Comparison of ENCODE assay signal across 18 cellular contexts in genomic region chr11:96384156-96384555, GRCh38. TPM values are rescaled to one million over a fixed set of nuclear protein-coding genes. Genes with fewer than 3 reads are reported as not detected.
DNase-seq lines count a peak whose midpoint lies in the region; ATAC-seq and TF ChIP-seq lines count a peak whose summit lies in the region.
"Had no signal": no experiment of that assay in that cellular context is flagged by ENCODE, and none has a peak within 500 bp of the region (broad histone marks: within the 10 kb centered on the region; RNA-seq: fewer than 3 reads in every experiment).

No MANE protein-coding gene starts in this region.

- H3K36me3 ChIP-seq in CD8-positive, alpha-beta T cell (ENCODE audit: insufficient read depth, low read length): peaks cover 10% of the 10 kb centered on the region
- H3K36me3 ChIP-seq: right atrium auricular region had no signal

- peak overlapping the region; percentile 69 for H3K27ac Mint-ChIP-seq in CD8-positive, alpha-beta T cell
- H3K27ac Mint-ChIP-seq: WTC11 had no signal

- H3K4me3 Mint-ChIP-seq in CD8-positive, alpha-beta T cell: peak overlapping the region; percentile 20
- H3K4me3 Mint-ChIP-seq: WTC11 had no signal

- H3K4me1 ChIP-seq in CD8-positive, alpha-beta T cell (ENCODE audit: insufficient read depth, low read length): peaks cover 12% of the 10 kb centered on the region

- peak; percentile 14 to 39 for DNase-seq in NCI-H2081 (lab: John Stamatoyannopoulos, UW)
- no peak for DNase-seq in NCI-H2081 treated with DMSO at 0.1 percent for 48 hours (lab: John Stamatoyannopoulos, UW)
- DNase-seq in CD8-positive, alpha-beta T cell: no peak
- DNase-seq in NCI-H1436 treated with DMSO at 0.1 percent for 48 hours (lab: John Stamatoyannopoulos, UW): peak; percentile 6
- peak; percentile 66 for DNase-seq in SHP77 treated with DMSO at 0.1 percent for 48 hours (lab: John Stamatoyannopoulos, UW)
- no peak for DNase-seq in erythroblast (lab: John Stamatoyannopoulos, UW)
- DNase-seq in GM13977 (ENCODE audit: low spot score): no peak
- DNase-seq in SIG-M5 treated with dmso at 0.1 percent for 504 hours (lab: John Stamatoyannopoulos, UW; ENCODE audit: unreplicated experiment): no peak
- DNase-seq: dermis blood vessel endothelial cell, KG1, NCI-H2171 had no signal

- in situ Hi-C loops in GM13977 (cut with MboI; ENCODE audit: low pct_unique_long_range_greater_than_20kb, low sequenced_read_pairs, unreplicated experiment): loop anchor here (25.0 kb wide), 1 partner anchor 547 kb away; no protein-coding TSS in a partner anchor

- POLR2A ChIA-PET in CD8-positive, alpha-beta T cell (lab: Charles Lee): no interaction called here

- no peaks in the 10 kb centered on the region for H3K9me3 ChIP-seq in CD8-positive, alpha-beta T cell (ENCODE audit: low read length)
- H3K9me3 ChIP-seq: esophagus muscularis mucosa, neutrophil, right atrium auricular region had no signal

- no peaks in the 10 kb centered on the region for H3K9me3 Mint-ChIP-seq in CD8-positive, alpha-beta T cell
- H3K9me3 Mint-ChIP-seq: WTC11 had no signal

- no peak overlapping the region for H3K4me3 ChIP-seq in CD8-positive, alpha-beta T cell (ENCODE audit: low read depth, low read length)
- H3K4me3 ChIP-seq: esophagus muscularis mucosa, right atrium auricular region, SK-N-MC had no signal

- CTCF ChIA-PET in CD8-positive, alpha-beta T cell (lab: Charles Lee): interaction anchor here (0.8 to 1.3 kb wide), 3 partner anchors 10 to 329 kb away, joined by 3 to 7 read pairs (median 5); partner anchors contain the start of gene MAML2

- H3K36me3 Mint-ChIP-seq in CD8-positive, alpha-beta T cell: peaks cover 43% of the 10 kb centered on the region

- H3K27ac ChIP-seq in CD8-positive, alpha-beta T cell (ENCODE audit: low read depth, low read length): no peak overlapping the region
- H3K27ac ChIP-seq: C4-2B, esophagus muscularis mucosa, HL-60, neutrophil, right atrium auricular region, SK-N-MC had no signal

- intact Hi-C loops in CD8-positive, alpha-beta T cell (cut with DNase I, micrococcal nuclease): no loop called here

- H3K27me3 Mint-ChIP-seq in CD8-positive, alpha-beta T cell (ENCODE audit: low read depth): no peaks in the 10 kb centered on the region

- ATAC-seq in CD8-positive, alpha-beta T cell: no peak
- ATAC-seq: WTC11 had no signal

- no peak for TF ChIP-seq POLR2A in erythroblast (IDR thresholded peaks at IDR 0.05; ENCODE audit: low read length)

- H3K27me3 ChIP-seq in CD8-positive, alpha-beta T cell (ENCODE audit: insufficient read depth, low read length): no peaks in the 10 kb centered on the region
- H3K27me3 ChIP-seq: esophagus muscularis mucosa, neutrophil, right atrium auricular region had no signal

- H3K4me1 Mint-ChIP-seq in CD8-positive, alpha-beta T cell (ENCODE audit: low read depth): peaks cover 45% of the 10 kb centered on the region

- no peak for TF ChIP-seq CTCF in CD8-positive, alpha-beta T cell (IDR thresholded peaks at IDR 0.05)
- no peak for TF ChIP-seq CTCF in GM13977 (IDR thresholded peaks at IDR 0.05; ENCODE audit: extremely low read depth, insufficient read depth, missing control alignments)

RNA-seq across cellular contexts. Expression of gene CCDC82, which starts 5.6 kb away (rescaled TPM):
- 10 to 100 TPM; 20.0 to 23.0 TPM for total RNA-seq in CD8-positive, alpha-beta T cell

RNA-seq across cellular contexts. Expression of gene JRKL, which starts 5.7 kb away (rescaled TPM):
- 1 to 10 TPM; 2.5 to 2.6 TPM for total RNA-seq in CD8-positive, alpha-beta T cell

RNA-seq across cellular contexts. Expression of gene MAML2, which starts 41.2 kb away (rescaled TPM):
- 10 to 100 TPM; 41.2 to 42.3 TPM for total RNA-seq in CD8-positive, alpha-beta T cell

Comparison
In these comparisons a context has a peak if more than half of its experiments do, and no peak if none do; other contexts are left out.
1. DNase-seq: peak in NCI-H2081 (2 of 2), NCI-H1436 treated with DMSO at 0.1 percent for 48 hours (single experiment) and SHP77 treated with DMSO at 0.1 percent for 48 hours (single experiment); none in NCI-H2081 treated with DMSO at 0.1 percent for 48 hours (single experiment), CD8-positive, alpha-beta T cell (0 of 7), erythroblast (0 of 2), GM13977 (single experiment) and SIG-M5 treated with dmso at 0.1 percent for 504 hours (single experiment).